11 cellular contexts compared by ENCODE assay signal in genomic region chr2:144511222-144511855, GRCh38. TPM values are rescaled to one million over a fixed set of nuclear protein-coding genes. Genes with fewer than 3 reads are reported as not detected.
DNase-seq lines count a peak whose midpoint lies in the region; ATAC-seq and TF ChIP-seq lines count a peak whose summit lies in the region.
"Had no signal": no experiment of that assay in that cellular context is flagged by ENCODE, and none has a peak within 500 bp of the region (broad histone marks: within the 10 kb centered on the region; RNA-seq: fewer than 3 reads in every experiment).

No MANE protein-coding gene starts in this region.

- no peak for TF ChIP-seq CTCF in NB4 (IDR thresholded peaks at IDR 0.05; ENCODE audit: low read depth, low read length)
- TF ChIP-seq CTCF in endothelial cell (IDR thresholded peaks at IDR 0.05; ENCODE audit: unreplicated experiment) = no peak
- no peak for TF ChIP-seq CTCF in nephron progenitor cell (IDR thresholded peaks at IDR 0.05)

- no peak overlapping the region for H3K27ac Mint-ChIP-seq in endothelial cell (ENCODE audit: unreplicated experiment)
- peak overlapping the region; percentile 100 for H3K27ac Mint-ChIP-seq in nephron progenitor cell

- TF ChIP-seq POLR2A in NB4 (IDR thresholded peaks at IDR 0.05; ENCODE audit: extremely low read depth, insufficient read length) = no peak

- H3K4me1 Mint-ChIP-seq in endothelial cell (ENCODE audit: unreplicated experiment) = peaks cover 54% of the 10 kb centered on the region
- peaks cover 95% of the 10 kb centered on the region for H3K4me1 Mint-ChIP-seq in nephron progenitor cell

- H2AFZ ChIP-seq in ACC112 (ENCODE audit: low read length, unreplicated experiment) = no peak overlapping the region

- H3K27me3 ChIP-seq in ACC112 (ENCODE audit: insufficient read depth, low read length) = no peaks in the 10 kb centered on the region

- peaks cover 65% of the 10 kb centered on the region for H3K4me1 ChIP-seq in ACC112 (ENCODE audit: control insufficient read depth, insufficient read depth, low read length, unreplicated experiment)

- no peaks in the 10 kb centered on the region for H3K9me3 Mint-ChIP-seq in endothelial cell (ENCODE audit: unreplicated experiment)
- no peaks in the 10 kb centered on the region for H3K9me3 Mint-ChIP-seq in nephron progenitor cell

- H3K36me3 Mint-ChIP-seq in endothelial cell (ENCODE audit: low read depth, unreplicated experiment) (peaks cover 33% of the 10 kb centered on the region), nephron progenitor cell (ENCODE audit: low read depth) (no peaks in the 10 kb centered on the region)

- H3K27ac ChIP-seq in ACC112 (ENCODE audit: low read depth, low read length) = peak overlapping the region; percentile 91
- H3K27ac ChIP-seq: epithelial cell of prostate had no signal

- peak overlapping the region; percentile 88 for H3K4me3 ChIP-seq in ACC112 (ENCODE audit: low read depth, low read length)
- peak overlapping the region; percentile 69 for H3K4me3 ChIP-seq in NB4 (ENCODE audit: low read depth, low read length)

- peaks cover 4% of the 10 kb centered on the region for H3K27me3 Mint-ChIP-seq in endothelial cell (ENCODE audit: unreplicated experiment)
- H3K27me3 Mint-ChIP-seq in nephron progenitor cell (ENCODE audit: low read depth, poor library complexity) = no peaks in the 10 kb centered on the region

- in situ Hi-C loops in KBM-7 (cut with MboI; ENCODE audit: low pct_unique_long_range_greater_than_20kb, low sequenced_read_pairs) = no loop called here

- ATAC-seq in GM21515 (IDR thresholded peaks at IDR 0.05; ENCODE audit: unreplicated experiment) = no peak
- ATAC-seq in GM18520 (IDR thresholded peaks at IDR 0.05; ENCODE audit: unreplicated experiment) = no peak
- ATAC-seq in HG03571 (IDR thresholded peaks at IDR 0.05; ENCODE audit: unreplicated experiment) = no peak

- H3K4me3 Mint-ChIP-seq in endothelial cell (ENCODE audit: unreplicated experiment) = peak overlapping the region; percentile 72
- peak overlapping the region; percentile 71 for H3K4me3 Mint-ChIP-seq in nephron progenitor cell

- no peaks in the 10 kb centered on the region for H3K36me3 ChIP-seq in ACC112 (ENCODE audit: insufficient read depth, low read length)

- H3K79me2 ChIP-seq in ACC112 (ENCODE audit: control insufficient read depth, insufficient read depth, low read length, unreplicated experiment) = peaks cover 100% of the 10 kb centered on the region

- DNase-seq in NB4 (ENCODE audit: low read depth) = no peak
- no peak for DNase-seq in endothelial cell (ENCODE audit: low spot score)
- no peak for DNase-seq in nephron progenitor cell
- DNase-seq in KBM-7 = no peak
- DNase-seq: MM.1S, RPMI8226 had no signal

RNA-seq across cellular contexts. Expression of gene ZEB2, which starts 8.6 kb away (rescaled TPM):
- total RNA-seq in endothelial cell (ENCODE audit: unreplicated experiment) = 109 TPM
